8 cellular contexts compared by ENCODE assay signal in genomic region chr19:36140289-36141038, GRCh38. TPM values are rescaled to one million over a fixed set of nuclear protein-coding genes. Genes with fewer than 3 reads are reported as not detected.
DNase-seq lines count a peak whose midpoint lies in the region; ATAC-seq and TF ChIP-seq lines count a peak whose summit lies in the region.

No MANE protein-coding gene starts in this region.

- peak overlapping the region; percentile 98 for H3K4me2 ChIP-seq in GM23338

- H3K27me3 ChIP-seq in GM23338 (ENCODE audit: insufficient read depth) = no peaks in the 10 kb centered on the region

- peaks cover 12% of the 10 kb centered on the region for H3K36me3 ChIP-seq in GM23338 (ENCODE audit: insufficient read depth)

- H3K4me3 ChIP-seq in GM23338 = peak overlapping the region; percentile 100

- no peak for TF ChIP-seq CTCF in GM23338 (conservative IDR thresholded peaks at IDR 0.05; ENCODE audit: low read depth in 2 of 2)

- peaks cover 12% of the 10 kb centered on the region; the same call in 1 of the 2 replicates for H3F3A ChIP-seq in GM23338 (replicated peaks; ENCODE audit: low read depth)

- H3K4me1 Mint-ChIP-seq in GM23338 = peaks cover 16% of the 10 kb centered on the region
- H3K4me1 Mint-ChIP-seq in effector memory CD8-positive, alpha-beta T cell (ENCODE audit: low read depth in 2 of 2) = peaks cover 18 to 23% of the 10 kb centered on the region in 2 donors
- peaks cover 20 to 21% of the 10 kb centered on the region in 2 donors for H3K4me1 Mint-ChIP-seq in stimulated activated naive B cell treated with anti-CD40 and anti-IgM and Interleukin-4, amounts not matched to agents 10 μg/mL and 1 μg/mL and 100 μg/mL, for 72 hours

- peak; percentile 23 for ATAC-seq in GM23338
- peak; percentile 19 for ATAC-seq in effector memory CD8-positive, alpha-beta T cell (replicated peaks)
- ATAC-seq in stimulated activated naive B cell treated with anti-CD40 and anti-IgM and Interleukin-4, amounts not matched to agents 10 μg/mL and 1 μg/mL and 100 μg/mL, for 72 hours (replicated peaks) = peak; percentile 39 to 44

- H3K27ac Mint-ChIP-seq in GM23338 = peak overlapping the region; percentile 99
- H3K27ac Mint-ChIP-seq in effector memory CD8-positive, alpha-beta T cell = peak overlapping the region; percentile 87 to 91
- peak overlapping the region; percentile 97 for H3K27ac Mint-ChIP-seq in stimulated activated naive B cell treated with anti-CD40 and anti-IgM and Interleukin-4, amounts not matched to agents 10 μg/mL and 1 μg/mL and 100 μg/mL, for 72 hours

- peaks cover 36% of the 10 kb centered on the region for H3K36me3 Mint-ChIP-seq in GM23338 (ENCODE audit: low read depth)
- H3K36me3 Mint-ChIP-seq in effector memory CD8-positive, alpha-beta T cell (ENCODE audit: insufficient read depth) = peaks cover 58% of the 10 kb centered on the region
- H3K36me3 Mint-ChIP-seq in stimulated activated naive B cell treated with anti-CD40 and anti-IgM and Interleukin-4, amounts not matched to agents 10 μg/mL and 1 μg/mL and 100 μg/mL, for 72 hours = peaks cover 22 to 37% of the 10 kb centered on the region in 2 donors

- H3K79me2 ChIP-seq in GM23338 (replicated peaks; ENCODE audit: insufficient read depth) = peaks cover 6% of the 10 kb centered on the region

- peaks cover 11% of the 10 kb centered on the region for H3K27me3 Mint-ChIP-seq in GM23338 (ENCODE audit: insufficient read depth, low read depth, poor library complexity)
- H3K27me3 Mint-ChIP-seq in effector memory CD8-positive, alpha-beta T cell = no peaks in the 10 kb centered on the region
- H3K27me3 Mint-ChIP-seq in stimulated activated naive B cell treated with anti-CD40 and anti-IgM and Interleukin-4, amounts not matched to agents 10 μg/mL and 1 μg/mL and 100 μg/mL, for 72 hours = peaks cover 6 to 10% of the 10 kb centered on the region in 2 donors

- DNase-seq in DMS153 treated with DMSO at 0.1 percent for 48 hours (lab: John Stamatoyannopoulos, UW; ENCODE audit: unreplicated experiment) (peak; percentile 7), GM23338 (ENCODE audit: low spot score) (peak; percentile 86), NCI-H2196 (lab: John Stamatoyannopoulos, UW; ENCODE audit: unreplicated experiment) (peak; percentile 78), lung microvascular endothelial cell (ENCODE audit: low read depth in 2 of 2) (peak; percentile 35 to 73), putamen (ENCODE audit: low spot score) (no peak)
- DNase-seq in activated CD4-positive, alpha-beta T cell treated with anti-CD3 and anti-CD28 coated beads for 48 hours = peak; percentile 55
- DNase-seq in effector memory CD8-positive, alpha-beta T cell = peak in 2 of 3 experiments; percentile 25 to 37
- DNase-seq in stimulated activated naive B cell treated with anti-CD40 and anti-IgM and Interleukin-4, amounts not matched to agents 10 μg/mL and 1 μg/mL and 100 μg/mL, for 72 hours = peak; percentile 37

- peak overlapping the region; percentile 96 for H3K27ac ChIP-seq in GM23338 (ENCODE audit: low read depth)

- no peaks in the 10 kb centered on the region; the same call in 1 of the 2 replicates for H3K4me1 ChIP-seq in GM23338 (ENCODE audit: insufficient read depth)

- peak overlapping the region; percentile 38; the same call in 1 of the 2 replicates for H2AFZ ChIP-seq in GM23338

- H3K4me3 Mint-ChIP-seq in GM23338 = peak overlapping the region; percentile 100
- peak overlapping the region; percentile 96 to 97 for H3K4me3 Mint-ChIP-seq in effector memory CD8-positive, alpha-beta T cell
- H3K4me3 Mint-ChIP-seq in stimulated activated naive B cell treated with anti-CD40 and anti-IgM and Interleukin-4, amounts not matched to agents 10 μg/mL and 1 μg/mL and 100 μg/mL, for 72 hours = peak overlapping the region; percentile 84 to 97

- H3K9me3 Mint-ChIP-seq in GM23338 = no peaks in the 10 kb centered on the region
- H3K9me3 Mint-ChIP-seq in effector memory CD8-positive, alpha-beta T cell = no peaks in the 10 kb centered on the region
- H3K9me3 Mint-ChIP-seq in stimulated activated naive B cell treated with anti-CD40 and anti-IgM and Interleukin-4, amounts not matched to agents 10 μg/mL and 1 μg/mL and 100 μg/mL, for 72 hours = peaks cover 5% of the 10 kb centered on the region in 2 donors

- H3K9me2 ChIP-seq in GM23338 (ENCODE audit: insufficient read depth) = no peaks in the 10 kb centered on the region

- H4K20me1 ChIP-seq in GM23338 (replicated peaks; ENCODE audit: insufficient read depth) = peaks cover 7% of the 10 kb centered on the region; the same call in 1 of the 2 replicates

TF ChIP-seq in GM23338, 12 proteins besides CTCF, POLR2A, EP300 and RAD21:
- TF ChIP-seq STAT1 (IDR thresholded peaks at IDR 0.05; ENCODE audit: unreplicated experiment) (no peak), CREB1 (CRISPR knock-in tag; IDR thresholded peaks at IDR 0.05; ENCODE audit: low read depth) (peak; percentile 60; the same call in 1 of the 2 replicates)
TF ChIP-seq in GM23338: peak in this region for 1.

RNA-seq across cellular contexts. Expression of gene CAPNS1, which starts 0.6 kb away (rescaled TPM):
- total RNA-seq in GM23338 (2014; rRNA removed; shearing (Covaris generic)) = 112 and 123 TPM in 2 replicates
- 227 and 230 TPM in 2 replicates for polyA plus RNA-seq in GM23338 (2016; fragmentation: Nextera tagmentation; extraction: Ambion mirVana)
- 361 and 396 TPM in 2 replicates for total RNA-seq in lung microvascular endothelial cell

RNA-seq across cellular contexts. Expression of gene COX7A1, which starts 11.8 kb away (rescaled TPM):
- total RNA-seq in GM23338 (2014; rRNA removed; shearing (Covaris generic)) = 0.52 TPM in 1 of 2 replicates, not detected in the other
- 5.5 and 6.3 TPM in 2 replicates for polyA plus RNA-seq in GM23338 (2016; fragmentation: Nextera tagmentation; extraction: Ambion mirVana)
- 88.5 and 153 TPM in 2 replicates for total RNA-seq in lung microvascular endothelial cell

RNA-seq across cellular contexts. Expression of gene TBCB, which starts 25.2 kb away (rescaled TPM):
- total RNA-seq in GM23338 (2014; rRNA removed; shearing (Covaris generic)) = 254 and 275 TPM in 2 replicates
- 277 and 290 TPM in 2 replicates for polyA plus RNA-seq in GM23338 (2016; fragmentation: Nextera tagmentation; extraction: Ambion mirVana)
- total RNA-seq in lung microvascular endothelial cell = 140 and 181 TPM in 2 replicates

RNA-seq across cellular contexts. Expression of gene POLR2I, which starts 25.8 kb away (rescaled TPM):
- total RNA-seq in GM23338 (2014; rRNA removed; shearing (Covaris generic)) = 94.0 and 110 TPM in 2 replicates
- polyA plus RNA-seq in GM23338 (2016; fragmentation: Nextera tagmentation; extraction: Ambion mirVana) = 413 and 427 TPM in 2 replicates
- 123 and 143 TPM in 2 replicates for total RNA-seq in lung microvascular endothelial cell

RNA-seq across cellular contexts. Expression of gene OVOL3, which starts 29.5 kb away (rescaled TPM):
- total RNA-seq in GM23338 (2014; rRNA removed; shearing (Covaris generic)) = not detected in 2 replicates
- polyA plus RNA-seq in GM23338 (2016; fragmentation: Nextera tagmentation; extraction: Ambion mirVana) = not detected in 2 replicates
- not detected in 2 replicates for total RNA-seq in lung microvascular endothelial cell

Comparison
In these comparisons a context has a peak if more than half of its experiments do, and no peak if none do; other contexts are left out.
1. RNA of gene COX7A1, which starts 11.8 kb away (total RNA-seq): 88.5 to 153 TPM in lung microvascular endothelial cell; 0.52 TPM in GM23338; every median in the first group is over 10 times any median in the second.
2. Peak in every context shown above with its lines, with median percentiles within 50 percentile points of each other: ATAC-seq, H3K27ac Mint-ChIP-seq and H3K4me3 Mint-ChIP-seq.